Comparison of ENCODE assay signal across 16 cellular contexts in genomic region chr10:63547628-63548356, GRCh38. TPM values are rescaled to one million over a fixed set of nuclear protein-coding genes. Genes with fewer than 3 reads are reported as not detected.
DNase-seq lines count a peak whose midpoint lies in the region; ATAC-seq lines count a peak whose summit lies in the region.
"Had no signal": no experiment of that assay in that cellular context is flagged by ENCODE, and none has a peak within 500 bp of the region (broad histone marks: within the 10 kb centered on the region; RNA-seq: fewer than 3 reads in every experiment).

No MANE protein-coding gene starts in this region.

- ATAC-seq in HG02973 (IDR thresholded peaks at IDR 0.05; ENCODE audit: unreplicated experiment) (no peak), HG02588 (IDR thresholded peaks at IDR 0.05; ENCODE audit: unreplicated experiment) (no peak), GM21619 (IDR thresholded peaks at IDR 0.05; ENCODE audit: unreplicated experiment) (no peak)
- ATAC-seq: left lobe of liver; natural killer cell treated with Interleukin-12 subunit alpha and Interleukin-12 subunit beta and Interleukin-15 and Interleukin-18, amount 100 ng/mL, for 72 hours; T-cell had no signal

- CTCF ChIA-PET in CD8-positive, alpha-beta memory T cell (lab: Charles Lee): interaction anchor here (1.5 kb wide), 1 partner anchor 26 kb away, joined by 5 read pairs; no protein-coding TSS in a partner anchor

- no peak overlapping the region for H3K4me3 ChIP-seq in CD8-positive, alpha-beta memory T cell (ENCODE audit: low read length)

- no peaks in the 10 kb centered on the region for H3K27me3 Mint-ChIP-seq in CD8-positive, alpha-beta memory T cell
- H3K27me3 Mint-ChIP-seq: CD4-positive, alpha-beta T cell; natural killer cell treated with Interleukin-12 subunit alpha and Interleukin-12 subunit beta and Interleukin-15 and Interleukin-18, amount 100 ng/mL, for 72 hours; T-cell had no signal

- no peaks in the 10 kb centered on the region for H3K9me3 Mint-ChIP-seq in CD8-positive, alpha-beta memory T cell
- H3K9me3 Mint-ChIP-seq: CD4-positive, alpha-beta T cell; endodermal cell; natural killer cell treated with Interleukin-12 subunit alpha and Interleukin-12 subunit beta and Interleukin-15 and Interleukin-18, amount 100 ng/mL, for 72 hours; T-cell had no signal

- no peaks in the 10 kb centered on the region for H3K36me3 ChIP-seq in CD8-positive, alpha-beta memory T cell (ENCODE audit: insufficient read depth, low read length)

- H3K4me3 Mint-ChIP-seq in CD8-positive, alpha-beta memory T cell: no peak overlapping the region
- H3K4me3 Mint-ChIP-seq: CD4-positive, alpha-beta T cell; endodermal cell; natural killer cell treated with Interleukin-12 subunit alpha and Interleukin-12 subunit beta and Interleukin-15 and Interleukin-18, amount 100 ng/mL, for 72 hours; T-cell had no signal

- no peak overlapping the region for H3K27ac ChIP-seq in CD8-positive, alpha-beta memory T cell (ENCODE audit: low read depth, low read length)

- H3K36me3 Mint-ChIP-seq in CD8-positive, alpha-beta memory T cell: peaks cover 2 to 3% (median 3%) of the 10 kb centered on the region in 3 donors
- H3K36me3 Mint-ChIP-seq: natural killer cell treated with Interleukin-12 subunit alpha and Interleukin-12 subunit beta and Interleukin-15 and Interleukin-18, amount 100 ng/mL, for 72 hours had no signal

- no peaks in the 10 kb centered on the region for H3K27me3 ChIP-seq in CD8-positive, alpha-beta memory T cell (ENCODE audit: insufficient read depth, low read length, poor library complexity, severe bottlenecking)

- no peaks in the 10 kb centered on the region for H3K4me1 ChIP-seq in CD8-positive, alpha-beta memory T cell (ENCODE audit: insufficient read depth, low read length)

- H3K9me3 ChIP-seq in CD8-positive, alpha-beta memory T cell (ENCODE audit: low read length): no peaks in the 10 kb centered on the region

- peaks cover 11 to 18% (median 11%) of the 10 kb centered on the region in 3 donors for H3K4me1 Mint-ChIP-seq in CD8-positive, alpha-beta memory T cell

- POLR2A ChIA-PET in CD8-positive, alpha-beta memory T cell (lab: Charles Lee): no interaction called here

- DNase-seq in Ammon's horn (ENCODE audit: low spot score) (peak; percentile 71), M059J (ENCODE audit: low read depth) (peak; percentile 40), amniotic epithelial cell (ENCODE audit: low read depth) (peak; percentile 48), inferior parietal cortex (ENCODE audit: extremely low spot score) (peak; percentile 69)
- no peak for DNase-seq in CD8-positive, alpha-beta memory T cell
- DNase-seq: activated CD4-positive, alpha-beta T cell treated with anti-CD3 and anti-CD28 coated beads for 48 hours; aorta; CD4-positive, alpha-beta T cell; endodermal cell; NCI-H187 treated with DMSO at 0.1 percent for 48 hours; T-cell had no signal

- no peak overlapping the region for H3K27ac Mint-ChIP-seq in CD8-positive, alpha-beta memory T cell
- H3K27ac Mint-ChIP-seq: CD4-positive, alpha-beta T cell; endodermal cell; natural killer cell treated with Interleukin-12 subunit alpha and Interleukin-12 subunit beta and Interleukin-15 and Interleukin-18, amount 100 ng/mL, for 72 hours; T-cell had no signal

RNA-seq across cellular contexts. Expression of gene REEP3, which starts 26.6 kb away (rescaled TPM):
- 54.5 and 67.8 TPM in 2 replicates for total RNA-seq in M059J (2014; rRNA removed; shearing (Covaris generic))
- total RNA-seq in CD8-positive, alpha-beta memory T cell: 10 to 100 TPM; 23.7 to 25.5 TPM
- 7.4 TPM for polyA plus RNA-seq in CD8-positive, alpha-beta memory T cell

Comparison
In these comparisons a context has a peak if more than half of its experiments do, and no peak if none do; other contexts are left out.
1. DNase-seq: peak in Ammon's horn (single experiment), M059J (single experiment), amniotic epithelial cell (single experiment) and inferior parietal cortex (single experiment); none in CD8-positive, alpha-beta memory T cell (0 of 5).